ENCODE assay signal across 1 cellular context in genomic region chr3:115806501-115806900, GRCh38.
TF ChIP-seq lines count a peak whose summit lies in the region.

No MANE protein-coding gene starts in this region.

TF ChIP-seq in GM23338, 12 proteins besides CTCF, POLR2A, EP300 and RAD21 (continued from another document):
- no peak for TF ChIP-seq ZNF462 (CRISPR knock-in tag; IDR thresholded peaks at IDR 0.05)
- TF ChIP-seq EZH2 (IDR thresholded peaks at IDR 0.05; ENCODE audit: low read depth, unreplicated experiment): no peak
- no peak for TF ChIP-seq STAT1 (IDR thresholded peaks at IDR 0.05; ENCODE audit: unreplicated experiment)
- TF ChIP-seq ZNF331 (CRISPR knock-in tag; IDR thresholded peaks at IDR 0.05; ENCODE audit: low read depth): no peak
- no peak for TF ChIP-seq JUNB (IDR thresholded peaks at IDR 0.05; ENCODE audit: unreplicated experiment)
- TF ChIP-seq ZNF114 (CRISPR knock-in tag; IDR thresholded peaks at IDR 0.05): no peak
- TF ChIP-seq ETS1 (IDR thresholded peaks at IDR 0.05): no peak
- TF ChIP-seq EZH2phosphoT487 (IDR thresholded peaks at IDR 0.05; ENCODE audit: unreplicated experiment): no peak
- no peak for TF ChIP-seq CREB1 (CRISPR knock-in tag; IDR thresholded peaks at IDR 0.05; ENCODE audit: low read depth)
